1 cellular context compared by ENCODE assay signal in genomic region chr15:29151111-29151857, GRCh38.
TF ChIP-seq lines count a peak whose summit lies in the region.

No MANE protein-coding gene starts in this region.

TF ChIP-seq in SK-N-SH treated with all-trans-retinoic acid at 6 μM for 48 hours, 23 proteins besides CTCF, POLR2A, EP300 and RAD21 (continued from another document):
- TF ChIP-seq PATZ1 (CRISPR knock-in tag; IDR thresholded peaks at IDR 0.05; ENCODE audit: borderline replicate concordance) (no peak), GLIS3 (CRISPR knock-in tag; IDR thresholded peaks at IDR 0.05) (no peak), ZFP30 (CRISPR knock-in tag; IDR thresholded peaks at IDR 0.05) (no peak), CREB5 (CRISPR knock-in tag; IDR thresholded peaks at IDR 0.05; ENCODE audit: low read depth) (no peak), TOX (CRISPR knock-in tag; IDR thresholded peaks at IDR 0.05; ENCODE audit: borderline replicate concordance) (no peak), SNAI2 (CRISPR knock-in tag; IDR thresholded peaks at IDR 0.05) (no peak), POU6F1 (CRISPR knock-in tag; IDR thresholded peaks at IDR 0.05; ENCODE audit: borderline replicate concordance, low read depth) (no peak), OSR1 (CRISPR knock-in tag; IDR thresholded peaks at IDR 0.05) (no peak), PPARA (CRISPR knock-in tag; IDR thresholded peaks at IDR 0.05; ENCODE audit: borderline replicate concordance) (no peak), ARNTL (CRISPR knock-in tag; IDR thresholded peaks at IDR 0.05; ENCODE audit: borderline replicate concordance, low read depth) (no peak), ZNF8 (CRISPR knock-in tag; IDR thresholded peaks at IDR 0.05) (no peak), CSRNP3 (CRISPR knock-in tag; IDR thresholded peaks at IDR 0.05) (no peak), ESRRG (CRISPR knock-in tag; IDR thresholded peaks at IDR 0.05) (no peak), ISL1 (CRISPR knock-in tag; IDR thresholded peaks at IDR 0.05) (no peak), ZNF70 (CRISPR knock-in tag; IDR thresholded peaks at IDR 0.05) (no peak)
